In the genomic region with DNA sequence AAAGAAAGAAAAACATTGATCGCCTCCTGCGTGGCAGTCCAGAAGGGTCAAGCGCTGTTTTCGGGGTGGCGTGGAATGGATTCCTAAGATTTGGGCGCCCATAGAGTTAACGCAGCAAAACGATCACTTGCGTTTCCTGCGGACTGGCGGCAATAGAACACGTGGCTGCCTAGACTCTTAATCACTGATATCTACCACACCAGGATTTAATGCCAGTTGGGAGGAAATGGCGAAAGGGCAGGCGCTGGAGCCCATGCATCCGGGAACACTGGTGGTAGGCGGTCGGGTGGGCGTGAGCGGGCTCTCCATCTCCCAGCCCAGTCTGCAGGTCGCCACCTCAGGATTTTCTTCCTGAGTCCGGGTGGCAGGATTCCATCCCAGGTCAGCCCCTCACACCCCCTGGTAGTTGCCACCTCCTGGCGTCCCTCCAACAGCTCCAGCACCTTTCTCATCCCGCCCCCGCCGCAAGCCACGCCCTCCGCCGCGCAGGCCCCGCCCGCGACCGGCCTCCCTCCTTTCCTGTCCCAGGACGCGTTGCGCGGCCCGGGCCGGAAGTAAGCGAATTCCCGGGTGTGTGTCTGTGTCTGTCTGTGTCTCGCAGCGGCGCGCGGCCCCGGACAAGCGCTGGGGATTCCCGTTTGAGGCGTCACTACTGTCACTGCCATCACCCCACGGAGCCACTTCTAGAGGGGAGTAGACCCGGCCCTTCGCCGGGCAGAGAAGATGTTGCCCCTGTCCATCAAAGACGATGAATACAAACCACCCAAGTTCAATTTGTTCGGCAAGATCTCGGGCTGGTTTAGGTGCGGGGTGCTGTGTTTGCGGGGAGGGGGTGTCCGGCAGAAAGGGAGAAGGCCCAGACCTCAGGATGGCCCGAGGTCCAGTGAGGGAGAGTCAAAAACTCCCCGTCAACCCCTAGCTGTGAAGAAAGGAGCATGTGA, we compare ENCODE assay signal across 8 cellular contexts.
DNase-seq lines count a peak whose midpoint lies in the region; ATAC-seq lines count a peak whose summit lies in the region.

A gene with protein sequence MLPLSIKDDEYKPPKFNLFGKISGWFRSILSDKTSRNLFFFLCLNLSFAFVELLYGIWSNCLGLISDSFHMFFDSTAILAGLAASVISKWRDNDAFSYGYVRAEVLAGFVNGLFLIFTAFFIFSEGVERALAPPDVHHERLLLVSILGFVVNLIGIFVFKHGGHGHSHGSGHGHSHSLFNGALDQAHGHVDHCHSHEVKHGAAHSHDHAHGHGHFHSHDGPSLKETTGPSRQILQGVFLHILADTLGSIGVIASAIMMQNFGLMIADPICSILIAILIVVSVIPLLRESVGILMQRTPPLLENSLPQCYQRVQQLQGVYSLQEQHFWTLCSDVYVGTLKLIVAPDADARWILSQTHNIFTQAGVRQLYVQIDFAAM (plus strand): TSS at position 551 of the 941 bp plus-strand sequence. CDS start 173 bp downstream, at position 724.

- peak; percentile 35 to 95 (median 90) for DNase-seq in C1 segment of cervical spinal cord (lab: John Stamatoyannopoulos, UW)
- DNase-seq in NCI-H69 (lab: John Stamatoyannopoulos, UW), result peak; percentile 91
- DNase-seq in activated CD4-positive, alpha-beta T cell treated with anti-CD3 and anti-CD28 coated beads, Interleukin-2, amount 50 U/mL, for 1 hour, result peak; percentile 97
- peak; percentile 24 for DNase-seq in cortex of kidney (lab: John Stamatoyannopoulos, UW)
- peak; percentile 97 for DNase-seq in left kidney (ENCODE audit: low read depth, low spot score)
- peak; percentile 96 for DNase-seq in stimulated activated CD4-positive, alpha-beta T cell treated with anti-CD3 and anti-CD28 coated beads, Interleukin-1b, Interleukin-23, amount 100 ng/mL, for 48 hours

- ATAC-seq in GM19328 (IDR thresholded peaks at IDR 0.05; ENCODE audit: unreplicated experiment) (peak; percentile 79), HG03469 (IDR thresholded peaks at IDR 0.05; ENCODE audit: unreplicated experiment) (peak; percentile 71)

Comparison
In these comparisons a context has a peak if more than half of its experiments do, and no peak if none do; other contexts are left out.
1. Peak in every context shown above with its lines: DNase-seq and ATAC-seq.
2. DNase-seq: peak in every context shown above with its lines; median percentile 97 in activated CD4-positive, alpha-beta T cell treated with anti-CD3 and anti-CD28 coated beads, Interleukin-2, amount 50 U/mL, for 1 hour; 97 in left kidney; 96 in stimulated activated CD4-positive, alpha-beta T cell treated with anti-CD3 and anti-CD28 coated beads, Interleukin-1b, Interleukin-23, amount 100 ng/mL, for 48 hours; 91 in NCI-H69; 90 in C1 segment of cervical spinal cord; 24 in cortex of kidney.